7 cellular contexts compared by ENCODE assay signal in the genomic region with DNA sequence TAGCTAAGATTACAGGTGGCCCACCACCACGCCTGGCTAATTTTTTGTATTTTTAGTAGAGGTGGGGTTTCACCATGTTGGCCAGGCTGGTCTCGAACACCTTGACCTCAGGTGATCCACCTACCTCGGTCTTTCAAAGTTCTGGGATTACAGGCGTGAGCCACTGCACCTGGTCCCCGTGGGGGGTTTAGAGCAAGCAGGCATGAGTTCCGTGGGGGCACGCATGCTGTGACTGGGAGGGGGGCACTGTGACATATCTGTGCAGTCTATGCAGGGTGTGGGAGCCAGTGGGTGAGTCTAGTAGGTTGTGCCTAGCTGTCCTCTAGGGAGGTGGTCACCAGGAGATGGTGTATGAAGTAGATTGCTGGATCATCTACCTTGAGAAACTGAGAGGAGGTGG.
"Had no signal": no experiment of that assay in that cellular context is flagged by ENCODE, and none has a peak within 500 bp of the region (broad histone marks: within the 10 kb centered on the region; RNA-seq: fewer than 3 reads in every experiment).

No MANE protein-coding gene starts in this region.

- H2AFZ ChIP-seq: GM23248 had no signal

- H3K27ac ChIP-seq: GM23248, HL-60 had no signal

- H3K9me3 ChIP-seq: HAP-1 had no signal

- H3K9ac ChIP-seq: GM23248 had no signal

- ATAC-seq: HCT116 had no signal

- H3K36me3 ChIP-seq: HAP-1 had no signal

- H3K4me3 ChIP-seq: GM23248, HAP-1 had no signal

- FAIRE-seq: HepG2 had no signal

- DNase-seq: GM23248, H7, KBM-7 had no signal
